In the genomic region with DNA sequence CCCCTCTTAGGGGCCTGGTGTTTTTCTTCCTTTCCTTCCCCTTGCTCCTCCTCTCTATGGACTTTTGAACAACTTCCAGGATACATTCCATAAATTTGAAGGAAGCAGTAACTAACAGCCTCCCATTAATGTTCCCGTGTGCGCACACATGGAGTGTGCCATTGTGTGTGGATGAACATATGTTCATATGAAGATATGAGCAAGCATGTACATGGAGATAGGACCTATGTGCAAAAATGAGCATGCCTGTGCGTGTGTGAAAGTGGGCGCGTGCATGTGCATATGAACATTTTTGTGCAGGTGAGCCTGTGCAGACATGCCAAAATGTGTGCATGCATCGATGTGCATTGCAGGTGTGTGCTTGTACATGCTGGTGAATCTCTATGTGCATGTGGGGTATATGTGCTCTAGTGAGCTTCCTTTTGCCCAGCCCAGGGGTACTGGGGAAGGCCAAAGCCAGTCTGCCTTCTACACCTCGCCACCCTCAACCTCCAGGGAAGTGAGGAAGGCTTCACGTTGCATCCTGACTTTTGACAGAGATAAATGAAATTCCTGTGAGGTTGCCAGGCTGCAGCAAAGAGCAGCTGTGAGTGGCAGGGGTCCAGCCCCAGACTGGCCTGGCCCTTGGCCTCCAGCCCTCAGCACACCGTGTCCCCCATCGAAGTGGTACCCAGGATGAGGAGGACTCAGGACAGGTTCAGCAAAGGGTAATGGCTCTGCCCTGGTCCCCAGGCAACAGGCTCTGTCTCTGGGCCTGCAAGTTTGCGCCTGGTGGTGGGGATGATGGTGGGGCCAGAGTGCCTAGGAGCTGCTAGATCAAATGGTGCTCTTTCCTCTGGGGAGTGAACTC, we compare ENCODE assay signal across 17 cellular contexts. TPM values are rescaled to one million over a fixed set of nuclear protein-coding genes. Genes with fewer than 3 reads are reported as not detected.
"Had no signal": no experiment of that assay in that cellular context is flagged by ENCODE, and none has a peak within 500 bp of the region (broad histone marks: within the 10 kb centered on the region; RNA-seq: fewer than 3 reads in every experiment).

No MANE protein-coding gene starts in this region.

- ATAC-seq: lower lobe of right lung; right lobe of liver; stimulated activated naive CD8-positive, alpha-beta T cell treated with anti-CD3 and anti-CD28 coated beads, Interleukin-15, amount 100 ng/mL, for 72 hours had no signal

- H3K27me3 ChIP-seq: colonic mucosa, esophagus squamous epithelium, right lobe of liver, testis, uterus had no signal

- H3K36me3 ChIP-seq: colonic mucosa, esophagus squamous epithelium, lower lobe of right lung, right lobe of liver, uterus had no signal

- H3K27ac ChIP-seq: colonic mucosa, esophagus squamous epithelium, lower lobe of right lung, psoas muscle, right lobe of liver, testis, uterus had no signal

- H3K9me3 ChIP-seq: colonic mucosa, esophagus squamous epithelium, lower lobe of right lung, psoas muscle, right lobe of liver, testis, uterus had no signal

- H3K27ac Mint-ChIP-seq: activated CD4-positive, alpha-beta T cell treated with anti-CD3 and anti-CD28 coated beads, Interleukin-2, amount 10 ng/mL, durations not matched to agents 24 days and 14 days; activated T-helper 2 cell treated with anti-CD3 and anti-CD28 coated beads, Interferon-gamma antibody, Interleukin-2, Interleukin-4, amounts not matched to agents 10 μg/mL and 5 μg/mL and 100 μg/mL, durations not matched to agents 14 hours and 24 hours and 36 hours; nephron progenitor cell; stimulated activated naive CD8-positive, alpha-beta T cell treated with anti-CD3 and anti-CD28 coated beads, Interleukin-15, amount 100 ng/mL, for 72 hours had no signal

- H3K4me3 Mint-ChIP-seq: activated CD4-positive, alpha-beta T cell treated with anti-CD3 and anti-CD28 coated beads, Interleukin-2, amount 10 ng/mL, durations not matched to agents 24 days and 14 days; nephron progenitor cell; stimulated activated naive CD8-positive, alpha-beta T cell treated with anti-CD3 and anti-CD28 coated beads, Interleukin-15, amount 100 ng/mL, for 72 hours had no signal

- DNase-seq: activated CD4-positive, alpha-beta T cell treated with anti-CD3 and anti-CD28 coated beads, Interleukin-2, amount 10 ng/mL, durations not matched to agents 24 days and 14 days; activated CD4-positive, CD25-positive, alpha-beta regulatory T cell; activated naive CD4-positive, alpha-beta T cell treated with anti-CD3 and anti-CD28 coated beads, Interleukin-2, amount 50 U/mL, for 16 hours; central memory CD4-positive, alpha-beta T cell; colonic mucosa; effector CD4-positive, alpha-beta T cell; esophagus squamous epithelium; hypothalamus; lower lobe of right lung; nephron progenitor cell; stimulated activated naive CD8-positive, alpha-beta T cell treated with anti-CD3 and anti-CD28 coated beads, Interleukin-15, amount 100 ng/mL, for 72 hours; testis; uterus had no signal

- H3K9me3 Mint-ChIP-seq: activated CD4-positive, alpha-beta T cell treated with anti-CD3 and anti-CD28 coated beads, Interleukin-2, amount 10 ng/mL, durations not matched to agents 24 days and 14 days; activated T-helper 2 cell treated with anti-CD3 and anti-CD28 coated beads, Interferon-gamma antibody, Interleukin-2, Interleukin-4, amounts not matched to agents 10 μg/mL and 5 μg/mL and 100 μg/mL, durations not matched to agents 14 hours and 24 hours and 36 hours; nephron progenitor cell; stimulated activated naive CD8-positive, alpha-beta T cell treated with anti-CD3 and anti-CD28 coated beads, Interleukin-15, amount 100 ng/mL, for 72 hours had no signal

- H3K27me3 Mint-ChIP-seq: activated CD4-positive, alpha-beta T cell treated with anti-CD3 and anti-CD28 coated beads, Interleukin-2, amount 10 ng/mL, durations not matched to agents 24 days and 14 days; stimulated activated naive CD8-positive, alpha-beta T cell treated with anti-CD3 and anti-CD28 coated beads, Interleukin-15, amount 100 ng/mL, for 72 hours had no signal

- H3K4me3 ChIP-seq: colonic mucosa, esophagus squamous epithelium, lower lobe of right lung, psoas muscle, right lobe of liver, smooth muscle cell, testis, uterus had no signal

- H3K4me1 ChIP-seq: colonic mucosa, right lobe of liver, testis had no signal

- H3K4me2 ChIP-seq: smooth muscle cell had no signal

RNA-seq across cellular contexts. Expression of a gene that starts 53.4 kb away (rescaled TPM):
- total RNA-seq: smooth muscle cell had no signal
- polyA plus RNA-seq: smooth muscle cell had no signal
